8 cellular contexts compared by ENCODE assay signal in genomic region chr6:27553123-27553904, GRCh38.
DNase-seq lines count a peak whose midpoint lies in the region; ATAC-seq, FAIRE-seq and TF ChIP-seq lines count a peak whose summit lies in the region.

No MANE protein-coding gene starts in this region.

- H3K4me3 Mint-ChIP-seq in GM23338: peak overlapping the region; percentile 85

- no peaks in the 10 kb centered on the region for H3K9me3 ChIP-seq in smooth muscle cell (replicated peaks; ENCODE audit: low read depth)

- H3K36me3 ChIP-seq in GM23338 (ENCODE audit: insufficient read depth) (no peaks in the 10 kb centered on the region), bronchial epithelial cell (ENCODE audit: control insufficient read depth, insufficient read depth, low read length) (no peaks in the 10 kb centered on the region), smooth muscle cell (ENCODE audit: low read depth) (no peaks in the 10 kb centered on the region)

- H3K27ac Mint-ChIP-seq in GM23338: peak overlapping the region; percentile 46

- H3K4me1 ChIP-seq in GM23338 (ENCODE audit: insufficient read depth) (no peaks in the 10 kb centered on the region), smooth muscle cell (ENCODE audit: low read depth) (peaks cover 5% of the 10 kb centered on the region)

- peak overlapping the region; percentile 78 for H3K4me2 ChIP-seq in GM23338
- peak overlapping the region; percentile 89 for H3K4me2 ChIP-seq in smooth muscle cell

- FAIRE-seq in bronchial epithelial cell (lab: Jason Lieb, UNC): no peak

- H3K27me3 ChIP-seq in GM23338 (ENCODE audit: insufficient read depth) (peaks cover 30% of the 10 kb centered on the region), bronchial epithelial cell (ENCODE audit: control insufficient read depth, insufficient read depth, low read length) (peaks cover 18% of the 10 kb centered on the region), smooth muscle cell (ENCODE audit: low read depth) (no peaks in the 10 kb centered on the region)

- no peak for TF ChIP-seq CTCF in GM23338 (conservative IDR thresholded peaks at IDR 0.05; ENCODE audit: low read depth in 2 of 2)
- TF ChIP-seq CTCF in bronchial epithelial cell (IDR thresholded peaks at IDR 0.05; ENCODE audit: insufficient read depth, low read length, severe bottlenecking): no peak
- TF ChIP-seq CTCF in smooth muscle cell (IDR thresholded peaks at IDR 0.05; ENCODE audit: borderline replicate concordance, insufficient read depth, poor library complexity, severe bottlenecking): no peak

- DNase-seq in DMS 273 treated with DMSO at 0.1 percent for 48 hours (lab: John Stamatoyannopoulos, UW) (peak; percentile 91), GM23338 (ENCODE audit: low spot score) (peak; percentile 77), NCI-H774 (lab: John Stamatoyannopoulos, UW) (peak; percentile 34), bronchial epithelial cell (ENCODE audit: low read depth) (peak; percentile 66), smooth muscle cell (lab: John Stamatoyannopoulos, UW; ENCODE audit: unreplicated experiment) (no peak), NOMO-1 treated with dmso at 0.1 percent for 144 hours (lab: John Stamatoyannopoulos, UW; ENCODE audit: unreplicated experiment) (no peak)
- DNase-seq in effector CD4-positive, alpha-beta T cell: no peak

- peaks cover 3% of the 10 kb centered on the region; the same call in 2 of the 3 replicates for H3K36me3 Mint-ChIP-seq in GM23338 (ENCODE audit: low read depth)

- H3K9ac ChIP-seq in smooth muscle cell (ENCODE audit: low read depth): no peak overlapping the region

- H3K27ac ChIP-seq in GM23338 (ENCODE audit: low read depth): no peak overlapping the region
- no peak overlapping the region for H3K27ac ChIP-seq in smooth muscle cell (ENCODE audit: low read depth)

- peaks cover 9% of the 10 kb centered on the region for H3K4me1 Mint-ChIP-seq in GM23338

- H3K27me3 Mint-ChIP-seq in GM23338 (ENCODE audit: insufficient read depth, low read depth, poor library complexity): peaks cover 29% of the 10 kb centered on the region

- 0 out of 2 replicates have a peak, but pooled peaks cover 4% of the 10 kb centered on the region for H3F3A ChIP-seq in GM23338 (replicated peaks; ENCODE audit: low read depth)
- H3F3A ChIP-seq in smooth muscle cell (ENCODE audit: low read depth): peaks cover 8% of the 10 kb centered on the region

- H2AFZ ChIP-seq in GM23338 (peak overlapping the region; percentile 5; the same call in 1 of the 2 replicates), smooth muscle cell (ENCODE audit: low read depth) (peak overlapping the region; percentile 94)

- H3K9me2 ChIP-seq in GM23338 (ENCODE audit: insufficient read depth): no peaks in the 10 kb centered on the region

- ATAC-seq in GM23338 (peak; percentile 77), GM18858 (IDR thresholded peaks at IDR 0.05; ENCODE audit: unreplicated experiment) (no peak)

- WGBS in smooth muscle cell (ENCODE audit: low lambda C conversion rate): 3% methylated on average over 23 of the region's 23 CpGs

- H3K79me2 ChIP-seq in GM23338 (replicated peaks; ENCODE audit: insufficient read depth): no peaks in the 10 kb centered on the region
- no peaks in the 10 kb centered on the region for H3K79me2 ChIP-seq in smooth muscle cell (ENCODE audit: low read depth)

- peaks cover 3% of the 10 kb centered on the region; the same call in 2 of the 3 replicates for H3K9me3 Mint-ChIP-seq in GM23338

- peak overlapping the region; percentile 64 for H3K4me3 ChIP-seq in GM23338
- H3K4me3 ChIP-seq in bronchial epithelial cell (ENCODE audit: low read depth, low read length): no peak overlapping the region
- peak overlapping the region; percentile 52 for H3K4me3 ChIP-seq in smooth muscle cell

- H4K20me1 ChIP-seq in GM23338 (replicated peaks; ENCODE audit: insufficient read depth): no peaks in the 10 kb centered on the region
- no peaks in the 10 kb centered on the region for H4K20me1 ChIP-seq in smooth muscle cell (ENCODE audit: low read depth)

TF ChIP-seq in GM23338, 12 proteins besides CTCF, POLR2A, EP300 and RAD21 (continues in another document):
- TF ChIP-seq JUNB (IDR thresholded peaks at IDR 0.05; ENCODE audit: unreplicated experiment) (no peak), STAT1 (IDR thresholded peaks at IDR 0.05; ENCODE audit: unreplicated experiment) (no peak), EZH2phosphoT487 (IDR thresholded peaks at IDR 0.05; ENCODE audit: unreplicated experiment) (no peak), ZNF114 (CRISPR knock-in tag; IDR thresholded peaks at IDR 0.05) (no peak), ETS1 (IDR thresholded peaks at IDR 0.05) (no peak), ZNF331 (CRISPR knock-in tag; IDR thresholded peaks at IDR 0.05; ENCODE audit: low read depth) (no peak)
- TF ChIP-seq, protein P1, sequence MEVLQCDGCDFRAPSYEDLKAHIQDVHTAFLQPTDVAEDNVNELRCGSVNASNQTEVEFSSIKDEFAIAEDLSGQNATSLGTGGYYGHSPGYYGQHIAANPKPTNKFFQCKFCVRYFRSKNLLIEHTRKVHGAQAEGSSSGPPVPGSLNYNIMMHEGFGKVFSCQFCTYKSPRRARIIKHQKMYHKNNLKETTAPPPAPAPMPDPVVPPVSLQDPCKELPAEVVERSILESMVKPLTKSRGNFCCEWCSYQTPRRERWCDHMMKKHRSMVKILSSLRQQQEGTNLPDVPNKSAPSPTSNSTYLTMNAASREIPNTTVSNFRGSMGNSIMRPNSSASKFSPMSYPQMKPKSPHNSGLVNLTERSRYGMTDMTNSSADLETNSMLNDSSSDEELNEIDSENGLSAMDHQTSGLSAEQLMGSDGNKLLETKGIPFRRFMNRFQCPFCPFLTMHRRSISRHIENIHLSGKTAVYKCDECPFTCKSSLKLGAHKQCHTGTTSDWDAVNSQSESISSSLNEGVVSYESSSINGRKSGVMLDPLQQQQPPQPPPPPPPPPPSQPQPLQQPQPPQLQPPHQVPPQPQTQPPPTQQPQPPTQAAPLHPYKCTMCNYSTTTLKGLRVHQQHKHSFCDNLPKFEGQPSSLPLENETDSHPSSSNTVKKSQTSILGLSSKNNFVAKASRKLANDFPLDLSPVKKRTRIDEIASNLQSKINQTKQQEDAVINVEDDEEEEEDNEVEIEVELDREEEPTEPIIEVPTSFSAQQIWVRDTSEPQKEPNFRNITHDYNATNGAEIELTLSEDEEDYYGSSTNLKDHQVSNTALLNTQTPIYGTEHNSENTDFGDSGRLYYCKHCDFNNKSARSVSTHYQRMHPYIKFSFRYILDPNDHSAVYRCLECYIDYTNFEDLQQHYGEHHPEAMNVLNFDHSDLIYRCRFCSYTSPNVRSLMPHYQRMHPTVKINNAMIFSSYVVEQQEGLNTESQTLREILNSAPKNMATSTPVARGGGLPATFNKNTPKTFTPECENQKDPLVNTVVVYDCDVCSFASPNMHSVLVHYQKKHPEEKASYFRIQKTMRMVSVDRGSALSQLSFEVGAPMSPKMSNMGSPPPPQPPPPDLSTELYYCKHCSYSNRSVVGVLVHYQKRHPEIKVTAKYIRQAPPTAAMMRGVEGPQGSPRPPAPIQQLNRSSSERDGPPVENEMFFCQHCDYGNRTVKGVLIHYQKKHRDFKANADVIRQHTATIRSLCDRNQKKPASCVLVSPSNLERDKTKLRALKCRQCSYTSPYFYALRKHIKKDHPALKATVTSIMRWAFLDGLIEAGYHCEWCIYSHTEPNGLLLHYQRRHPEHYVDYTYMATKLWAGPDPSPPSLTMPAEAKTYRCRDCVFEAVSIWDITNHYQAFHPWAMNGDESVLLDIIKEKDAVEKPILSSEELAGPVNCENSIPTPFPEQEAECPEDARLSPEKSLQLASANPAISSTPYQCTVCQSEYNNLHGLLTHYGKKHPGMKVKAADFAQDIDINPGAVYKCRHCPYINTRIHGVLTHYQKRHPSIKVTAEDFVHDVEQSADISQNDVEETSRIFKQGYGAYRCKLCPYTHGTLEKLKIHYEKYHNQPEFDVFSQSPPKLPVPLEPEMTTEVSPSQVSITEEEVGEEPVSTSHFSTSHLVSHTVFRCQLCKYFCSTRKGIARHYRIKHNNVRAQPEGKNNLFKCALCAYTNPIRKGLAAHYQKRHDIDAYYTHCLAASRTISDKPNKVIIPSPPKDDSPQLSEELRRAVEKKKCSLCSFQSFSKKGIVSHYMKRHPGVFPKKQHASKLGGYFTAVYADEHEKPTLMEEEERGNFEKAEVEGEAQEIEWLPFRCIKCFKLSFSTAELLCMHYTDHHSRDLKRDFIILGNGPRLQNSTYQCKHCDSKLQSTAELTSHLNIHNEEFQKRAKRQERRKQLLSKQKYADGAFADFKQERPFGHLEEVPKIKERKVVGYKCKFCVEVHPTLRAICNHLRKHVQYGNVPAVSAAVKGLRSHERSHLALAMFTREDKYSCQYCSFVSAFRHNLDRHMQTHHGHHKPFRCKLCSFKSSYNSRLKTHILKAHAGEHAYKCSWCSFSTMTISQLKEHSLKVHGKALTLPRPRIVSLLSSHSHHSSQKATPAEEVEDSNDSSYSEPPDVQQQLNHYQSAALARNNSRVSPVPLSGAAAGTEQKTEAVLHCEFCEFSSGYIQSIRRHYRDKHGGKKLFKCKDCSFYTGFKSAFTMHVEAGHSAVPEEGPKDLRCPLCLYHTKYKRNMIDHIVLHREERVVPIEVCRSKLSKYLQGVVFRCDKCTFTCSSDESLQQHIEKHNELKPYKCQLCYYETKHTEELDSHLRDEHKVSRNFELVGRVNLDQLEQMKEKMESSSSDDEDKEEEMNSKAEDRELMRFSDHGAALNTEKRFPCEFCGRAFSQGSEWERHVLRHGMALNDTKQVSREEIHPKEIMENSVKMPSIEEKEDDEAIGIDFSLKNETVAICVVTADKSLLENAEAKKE (CRISPR knock-in tag; IDR thresholded peaks at IDR 0.05): peak; percentile 96

Comparison
In these comparisons a context has a peak if more than half of its experiments do, and no peak if none do; other contexts are left out.
1. DNase-seq: peak in DMS 273 treated with DMSO at 0.1 percent for 48 hours (single experiment), GM23338 (single experiment), NCI-H774 (single experiment) and bronchial epithelial cell (single experiment); none in smooth muscle cell (single experiment), NOMO-1 treated with dmso at 0.1 percent for 144 hours (single experiment) and effector CD4-positive, alpha-beta T cell (single experiment).